In genomic region chr5:171407234-171407633, GRCh38 we compare ENCODE assay signal across 1 cellular context.
TF ChIP-seq lines count a peak whose summit lies in the region.

No MANE protein-coding gene starts in this region.

TF ChIP-seq in GM12878, 131 proteins besides CTCF, POLR2A, EP300 and RAD21:
- TF ChIP-seq IRF5 (IDR thresholded peaks at IDR 0.05; ENCODE audit: borderline replicate concordance) (no peak), RBBP5 (conservative IDR thresholded peaks at IDR 0.05) (no peak), HDAC6 (IDR thresholded peaks at IDR 0.05; ENCODE audit: unreplicated experiment) (no peak), SUPT20H (IDR thresholded peaks at IDR 0.05; ENCODE audit: borderline replicate concordance, control insufficient read depth, low read depth, low read length) (no peak)
